Comparison of ENCODE assay signal across 1 cellular context in the genomic region with DNA sequence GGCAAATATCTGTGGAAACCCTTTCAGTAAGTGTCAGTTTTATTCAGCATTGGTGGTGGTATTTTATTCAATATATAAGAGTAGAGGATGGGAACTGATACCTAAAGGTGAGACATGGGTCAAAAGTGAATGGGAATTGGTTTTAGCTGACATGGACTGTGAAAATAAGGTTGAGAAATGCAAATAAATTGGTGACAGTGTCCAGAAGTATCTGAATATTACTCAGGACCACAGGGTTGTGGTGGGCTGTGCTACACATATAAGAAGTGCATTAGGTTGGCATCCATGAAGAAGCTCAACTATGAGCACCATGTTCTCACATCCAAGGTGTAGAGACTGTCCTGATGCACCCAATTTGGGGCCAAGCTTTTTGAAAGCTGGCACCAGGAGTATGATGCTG.
A peak's percentile ranks its signal among the peaks of the same experiment; 100 is the strongest.
TF ChIP-seq lines count a peak whose summit lies in the region.

No MANE protein-coding gene starts in this region.

TF ChIP-seq in GM12878, 131 proteins besides CTCF, POLR2A, EP300 and RAD21:
- TF ChIP-seq POU2F2 (IDR thresholded peaks at IDR 0.05; ENCODE audit: borderline replicate concordance, low read depth, low read length) (0 out of 3 replicates have a peak, but pooled peaks have one; percentile 46), RUNX3 (IDR thresholded peaks at IDR 0.05; ENCODE audit: low read length) (peak; percentile 40; the same call in 1 of the 2 replicates), ZSCAN29 (IDR thresholded peaks at IDR 0.05) (no peak), NR2F1 (conservative IDR thresholded peaks at IDR 0.05) (peak; percentile 68; the same call in 1 of the 2 replicates), MTA2 (IDR thresholded peaks at IDR 0.05; ENCODE audit: low read depth) (no peak)
- TF ChIP-seq, protein P1, sequence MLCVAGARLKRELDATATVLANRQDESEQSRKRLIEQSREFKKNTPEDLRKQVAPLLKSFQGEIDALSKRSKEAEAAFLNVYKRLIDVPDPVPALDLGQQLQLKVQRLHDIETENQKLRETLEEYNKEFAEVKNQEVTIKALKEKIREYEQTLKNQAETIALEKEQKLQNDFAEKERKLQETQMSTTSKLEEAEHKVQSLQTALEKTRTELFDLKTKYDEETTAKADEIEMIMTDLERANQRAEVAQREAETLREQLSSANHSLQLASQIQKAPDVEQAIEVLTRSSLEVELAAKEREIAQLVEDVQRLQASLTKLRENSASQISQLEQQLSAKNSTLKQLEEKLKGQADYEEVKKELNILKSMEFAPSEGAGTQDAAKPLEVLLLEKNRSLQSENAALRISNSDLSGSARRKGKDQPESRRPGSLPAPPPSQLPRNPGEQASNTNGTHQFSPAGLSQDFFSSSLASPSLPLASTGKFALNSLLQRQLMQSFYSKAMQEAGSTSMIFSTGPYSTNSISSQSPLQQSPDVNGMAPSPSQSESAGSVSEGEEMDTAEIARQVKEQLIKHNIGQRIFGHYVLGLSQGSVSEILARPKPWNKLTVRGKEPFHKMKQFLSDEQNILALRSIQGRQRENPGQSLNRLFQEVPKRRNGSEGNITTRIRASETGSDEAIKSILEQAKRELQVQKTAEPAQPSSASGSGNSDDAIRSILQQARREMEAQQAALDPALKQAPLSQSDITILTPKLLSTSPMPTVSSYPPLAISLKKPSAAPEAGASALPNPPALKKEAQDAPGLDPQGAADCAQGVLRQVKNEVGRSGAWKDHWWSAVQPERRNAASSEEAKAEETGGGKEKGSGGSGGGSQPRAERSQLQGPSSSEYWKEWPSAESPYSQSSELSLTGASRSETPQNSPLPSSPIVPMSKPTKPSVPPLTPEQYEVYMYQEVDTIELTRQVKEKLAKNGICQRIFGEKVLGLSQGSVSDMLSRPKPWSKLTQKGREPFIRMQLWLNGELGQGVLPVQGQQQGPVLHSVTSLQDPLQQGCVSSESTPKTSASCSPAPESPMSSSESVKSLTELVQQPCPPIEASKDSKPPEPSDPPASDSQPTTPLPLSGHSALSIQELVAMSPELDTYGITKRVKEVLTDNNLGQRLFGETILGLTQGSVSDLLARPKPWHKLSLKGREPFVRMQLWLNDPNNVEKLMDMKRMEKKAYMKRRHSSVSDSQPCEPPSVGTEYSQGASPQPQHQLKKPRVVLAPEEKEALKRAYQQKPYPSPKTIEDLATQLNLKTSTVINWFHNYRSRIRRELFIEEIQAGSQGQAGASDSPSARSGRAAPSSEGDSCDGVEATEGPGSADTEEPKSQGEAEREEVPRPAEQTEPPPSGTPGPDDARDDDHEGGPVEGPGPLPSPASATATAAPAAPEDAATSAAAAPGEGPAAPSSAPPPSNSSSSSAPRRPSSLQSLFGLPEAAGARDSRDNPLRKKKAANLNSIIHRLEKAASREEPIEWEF (IDR thresholded peaks at IDR 0.05; ENCODE audit: insufficient replicate concordance, low read depth, low read length): no peak
